In genomic region chr10:97072851-97073665, GRCh38 we compare ENCODE assay signal across 8 cellular contexts.
DNase-seq lines count a peak whose midpoint lies in the region; ATAC-seq and TF ChIP-seq lines count a peak whose summit lies in the region.

No MANE protein-coding gene starts in this region.

- no peaks in the 10 kb centered on the region for H3K36me3 ChIP-seq in right atrium auricular region

- H3K4me1 ChIP-seq in right atrium auricular region: peaks cover 0 to 10% of the 10 kb centered on the region in 2 donors

- ATAC-seq in sciatic nerve: peak; percentile 83
- no peak for ATAC-seq in HG03097 (IDR thresholded peaks at IDR 0.05; ENCODE audit: low FRiP score, unreplicated experiment)

- TF ChIP-seq CTCF in right atrium auricular region (IDR thresholded peaks at IDR 0.05): peak; percentile 68 to 96

- peak; percentile 60 for DNase-seq in DMS79 treated with DMSO at 0.1 percent for 48 hours (lab: John Stamatoyannopoulos, UW)
- no peak for DNase-seq in DMS79 (lab: John Stamatoyannopoulos, UW)
- peak; percentile 56 for DNase-seq in NCI-H1092 treated with DMSO at 0.1 percent for 48 hours (lab: John Stamatoyannopoulos, UW)
- peak; percentile 37 to 73 (median 61) for DNase-seq in T-helper 1 cell
- DNase-seq in amygdala (lab: John Stamatoyannopoulos, UW): peak in 55 of 56 donors; percentile 4 to 95 (median 69)
- DNase-seq in right atrium auricular region (ENCODE audit: low spot score): peak; percentile 89
- peak; percentile 93 for DNase-seq in sciatic nerve (ENCODE audit: low spot score)

- H3K4me3 ChIP-seq in right atrium auricular region: no peak overlapping the region

- intact Hi-C loops in sciatic nerve (cut with DNase I): no loop called here

- peaks cover 0 to 5% of the 10 kb centered on the region in 2 donors for H3K9me3 ChIP-seq in right atrium auricular region

- H3K27ac ChIP-seq in right atrium auricular region: no peak overlapping the region

- H3K27me3 ChIP-seq in right atrium auricular region: no peaks in the 10 kb centered on the region
